In the genomic region with DNA sequence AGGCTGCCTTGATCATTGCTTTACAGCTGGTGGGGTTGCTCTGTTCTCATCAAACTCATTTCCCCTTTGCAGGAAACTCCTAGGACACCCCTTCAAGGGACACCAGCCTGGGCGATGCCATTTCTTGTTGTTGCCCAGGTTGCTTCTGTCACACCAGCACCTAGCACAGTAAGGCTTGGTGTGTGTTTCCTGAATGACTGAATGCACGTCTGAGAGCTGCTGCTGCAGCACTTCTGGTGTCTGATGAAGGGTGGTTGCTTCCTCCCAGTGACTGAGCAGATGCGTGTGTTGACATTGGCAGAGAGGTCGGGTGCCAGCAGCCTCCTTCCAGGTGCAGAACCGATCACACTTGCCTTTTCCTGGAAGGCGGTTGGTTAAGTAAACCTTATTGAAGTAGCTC, we compare ENCODE assay signal across 13 cellular contexts.
DNase-seq lines count a peak whose midpoint lies in the region; ATAC-seq and TF ChIP-seq lines count a peak whose summit lies in the region.
"Had no signal": no experiment of that assay in that cellular context is flagged by ENCODE, and none has a peak within 500 bp of the region (broad histone marks: within the 10 kb centered on the region; RNA-seq: fewer than 3 reads in every experiment).

No MANE protein-coding gene starts in this region.

- H3K9ac ChIP-seq in endocrine pancreas (ENCODE audit: control insufficient read depth, insufficient read depth, low read length): peak overlapping the region; percentile 30

- H3K4me1 Mint-ChIP-seq in MCF 10A (ENCODE audit: insufficient read depth, unreplicated experiment): peaks cover 36% of the 10 kb centered on the region

- H3K27ac ChIP-seq in breast epithelium: no peak overlapping the region
- H3K27ac ChIP-seq: dorsolateral prefrontal cortex, suprapubic skin had no signal

- ATAC-seq in HG03139 (IDR thresholded peaks at IDR 0.05; ENCODE audit: unreplicated experiment): no peak
- ATAC-seq in GM21619 (IDR thresholded peaks at IDR 0.05; ENCODE audit: unreplicated experiment): no peak

- no peaks in the 10 kb centered on the region for H3K36me3 ChIP-seq in breast epithelium
- H3K36me3 ChIP-seq in endocrine pancreas (ENCODE audit: control insufficient read depth, insufficient read depth, low read length): no peaks in the 10 kb centered on the region
- H3K36me3 ChIP-seq: suprapubic skin had no signal

- no peaks in the 10 kb centered on the region for H3K9me3 ChIP-seq in breast epithelium
- no peaks in the 10 kb centered on the region for H3K9me3 ChIP-seq in endocrine pancreas (ENCODE audit: control insufficient read depth, low read length)
- H3K9me3 ChIP-seq: suprapubic skin had no signal

- CTCF ChIA-PET in MCF 10A (lab: Yijun Ruan, JAX) (interaction anchor here (0.5 to 1.0 kb wide), 6 partner anchors 9 to 892 kb away, joined by 3 to 7 read pairs (median 3); no protein-coding TSS in a partner anchor), HEK293T (lab: Yijun Ruan, JAX) (interaction anchor here (0.9 kb wide), 1 partner anchor 299 kb away, joined by 6 read pairs; no protein-coding TSS in a partner anchor)

- H3K9me3 Mint-ChIP-seq in MCF 10A (ENCODE audit: unreplicated experiment): no peaks in the 10 kb centered on the region

- intact Hi-C loops in MCF 10A (cut with micrococcal nuclease): no loop called here
- intact Hi-C loops in breast epithelium (cut with DNase I; ENCODE audit: low total_unique reads): no loop called here

- H3K36me3 Mint-ChIP-seq in MCF 10A (ENCODE audit: insufficient read depth, unreplicated experiment): no peaks in the 10 kb centered on the region

- no TSS peak for BruUV-seq in MCF 10A (replicated peaks; lab: Mats Ljungman, UMichigan)

- H3K27ac Mint-ChIP-seq in MCF 10A (ENCODE audit: low read depth, unreplicated experiment): peak overlapping the region; percentile 43

- peak; percentile 81 for DNase-seq in MCF 10A (ENCODE audit: unreplicated experiment)
- DNase-seq in breast epithelium (ENCODE audit: low spot score in 2 of 2): no peak
- DNase-seq in NCI-H345 (lab: John Stamatoyannopoulos, UW): peak; percentile 83
- DNase-seq in HEK293T (ENCODE audit: extremely low spot score): no peak
- DNase-seq in UCSD-AML1 (lab: John Stamatoyannopoulos, UW; ENCODE audit: unreplicated experiment): no peak
- DNase-seq: activated CD4-positive, alpha-beta T cell treated with anti-CD3 and anti-CD28 coated beads, Interleukin-2, amount 50 U/mL, for 4 hours; dorsolateral prefrontal cortex; NCI-H1930; nucleus accumbens had no signal

- no peak overlapping the region for H3K4me3 Mint-ChIP-seq in MCF 10A (ENCODE audit: unreplicated experiment)

- POLR2A ChIA-PET in MCF 10A (lab: Yijun Ruan, JAX): interaction anchor here (0.7 to 1.7 kb wide), 4 partner anchors 19 to 39 kb away, joined by 3 to 6 read pairs (median 4); no protein-coding TSS in a partner anchor
- POLR2A ChIA-PET in HEK293T (lab: Yijun Ruan, JAX): no interaction called here

- no peaks in the 10 kb centered on the region for H3K4me1 ChIP-seq in breast epithelium
- peaks cover 12% of the 10 kb centered on the region for H3K4me1 ChIP-seq in endocrine pancreas (ENCODE audit: control insufficient read depth, insufficient read depth, low read length)
- H3K4me1 ChIP-seq: suprapubic skin had no signal

- TF ChIP-seq CTCF in MCF 10A (IDR thresholded peaks at IDR 0.05; ENCODE audit: unreplicated experiment) (no peak), breast epithelium (IDR thresholded peaks at IDR 0.05) (no peak)

- no peak for TF ChIP-seq POLR2A in breast epithelium (IDR thresholded peaks at IDR 0.05)

- H3K27me3 ChIP-seq in breast epithelium (no peaks in the 10 kb centered on the region), endocrine pancreas (ENCODE audit: control insufficient read depth, insufficient read depth, low read length) (no peaks in the 10 kb centered on the region)
- H3K27me3 ChIP-seq: dorsolateral prefrontal cortex had no signal

- H3K4me3 ChIP-seq in breast epithelium (no peak overlapping the region), endocrine pancreas (ENCODE audit: control insufficient read depth, insufficient read depth, low read length) (peak overlapping the region; percentile 52)
- H3K4me3 ChIP-seq: dorsolateral prefrontal cortex, suprapubic skin had no signal

- no peaks in the 10 kb centered on the region for H3K27me3 Mint-ChIP-seq in MCF 10A (ENCODE audit: insufficient read depth, unreplicated experiment)

TF ChIP-seq in HEK293T, 16 proteins besides CTCF, POLR2A, EP300 and RAD21:
- TF ChIP-seq SP1 (IDR thresholded peaks at IDR 0.05): no peak
- TF ChIP-seq SUZ12 (IDR thresholded peaks at IDR 0.05): no peak
- TF ChIP-seq L3MBTL2 (conservative IDR thresholded peaks at IDR 0.05): no peak
- no peak for TF ChIP-seq BHLHE40 (IDR thresholded peaks at IDR 0.05; ENCODE audit: borderline replicate concordance)
- TF ChIP-seq TARDBP (IDR thresholded peaks at IDR 0.05): no peak
- TF ChIP-seq CTBP1 (IDR thresholded peaks at IDR 0.05; ENCODE audit: borderline replicate concordance): no peak
- no peak for TF ChIP-seq NFRKB (IDR thresholded peaks at IDR 0.05)
- no peak for TF ChIP-seq FOXA1 (IDR thresholded peaks at IDR 0.05)
- no peak for TF ChIP-seq ELF4 (IDR thresholded peaks at IDR 0.05)
- TF ChIP-seq, protein P1, sequence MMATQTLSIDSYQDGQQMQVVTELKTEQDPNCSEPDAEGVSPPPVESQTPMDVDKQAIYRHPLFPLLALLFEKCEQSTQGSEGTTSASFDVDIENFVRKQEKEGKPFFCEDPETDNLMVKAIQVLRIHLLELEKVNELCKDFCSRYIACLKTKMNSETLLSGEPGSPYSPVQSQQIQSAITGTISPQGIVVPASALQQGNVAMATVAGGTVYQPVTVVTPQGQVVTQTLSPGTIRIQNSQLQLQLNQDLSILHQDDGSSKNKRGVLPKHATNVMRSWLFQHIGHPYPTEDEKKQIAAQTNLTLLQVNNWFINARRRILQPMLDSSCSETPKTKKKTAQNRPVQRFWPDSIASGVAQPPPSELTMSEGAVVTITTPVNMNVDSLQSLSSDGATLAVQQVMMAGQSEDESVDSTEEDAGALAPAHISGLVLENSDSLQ (IDR thresholded peaks at IDR 0.05): no peak
- TF ChIP-seq FOXK2 (IDR thresholded peaks at IDR 0.05): no peak
- no peak for TF ChIP-seq ZNF384 (IDR thresholded peaks at IDR 0.05)
- no peak for TF ChIP-seq ARNT (IDR thresholded peaks at IDR 0.05)
- no peak for TF ChIP-seq HDGF (IDR thresholded peaks at IDR 0.05; ENCODE audit: borderline replicate concordance)
- TF ChIP-seq FOXM1 (IDR thresholded peaks at IDR 0.05; ENCODE audit: borderline replicate concordance): no peak
- no peak for TF ChIP-seq LEF1 (IDR thresholded peaks at IDR 0.05; ENCODE audit: borderline replicate concordance)

Comparison
In these comparisons a context has a peak if more than half of its experiments do, and no peak if none do; other contexts are left out.
1. DNase-seq: peak in MCF 10A (single experiment) and NCI-H345 (single experiment); none in breast epithelium (0 of 2), HEK293T (single experiment) and UCSD-AML1 (single experiment).